Comparison of ENCODE assay signal across 8 cellular contexts in genomic region chr13:51818771-51819511, GRCh38. TPM values are rescaled to one million over a fixed set of nuclear protein-coding genes. Genes with fewer than 3 reads are reported as not detected.
DNase-seq lines count a peak whose midpoint lies in the region; ATAC-seq, FAIRE-seq and TF ChIP-seq lines count a peak whose summit lies in the region.
"Had no signal": no experiment of that assay in that cellular context is flagged by ENCODE, and none has a peak within 500 bp of the region (broad histone marks: within the 10 kb centered on the region; RNA-seq: fewer than 3 reads in every experiment).

No MANE protein-coding gene starts in this region.

- no peak for FAIRE-seq in kidney (lab: Jason Lieb, UNC)

- H3K4me3 Mint-ChIP-seq in WTC11 = no peak overlapping the region

- H3K4me3 ChIP-seq in kidney (ENCODE audit: low read length in 2 of 2) = no peak overlapping the region

- POLR2A ChIA-PET in WTC11 (lab: Charles Lee) = no interaction called here

- CTCF ChIA-PET in WTC11 (lab: Charles Lee) = interaction anchor here (1.0 to 1.2 kb wide), 3 partner anchors 12 to 309 kb away, joined by 3 to 4 read pairs (median 4); no protein-coding TSS in a partner anchor

- no peaks in the 10 kb centered on the region for H3K9me3 ChIP-seq in kidney (ENCODE audit: control insufficient read depth in 1 of 2, low read length in 2 of 2)

- H3K36me3 Mint-ChIP-seq in WTC11 = no peaks in the 10 kb centered on the region

- H3K4me1 ChIP-seq in kidney (ENCODE audit: control insufficient read depth in 1 of 2, insufficient read depth in 1 of 2, low read depth in 1 of 2, low read length in 2 of 2) = peaks cover 5% of the 10 kb centered on the region in 2 donors

- no peak for DNase-seq in WTC11 (ENCODE audit: low spot score)
- DNase-seq in fibroblast of peridontal ligament (ENCODE audit: extremely low read depth) = peak; percentile 49
- DNase-seq in stimulated activated CD8-positive, alpha-beta memory T cell treated with anti-CD3 and anti-CD28 coated beads, Interleukin-4, amount 100 ng/mL, for 48 hours = peak; percentile 65
- no peak for DNase-seq in NCI-H748 (lab: John Stamatoyannopoulos, UW; ENCODE audit: unreplicated experiment)
- no peak for DNase-seq in kidney
- no peak for DNase-seq in NCI-H2196 (lab: John Stamatoyannopoulos, UW; ENCODE audit: unreplicated experiment)

- intact Hi-C loops in kidney (cut with DNase I) = no loop called here

- H3K27me3 Mint-ChIP-seq in WTC11 (ENCODE audit: low read depth) = peaks cover 10% of the 10 kb centered on the region; the same call in 1 of the 2 replicates

- H3K27ac Mint-ChIP-seq in WTC11 = no peak overlapping the region

- peak; percentile 41 for ATAC-seq in GM21381 (IDR thresholded peaks at IDR 0.05; ENCODE audit: unreplicated experiment)
- ATAC-seq in WTC11 = peak; percentile 13

- TF ChIP-seq CTCF in WTC11 (IDR thresholded peaks at IDR 0.05) = no peak
- no peak for TF ChIP-seq CTCF in kidney (IDR thresholded peaks at IDR 0.05; ENCODE audit: borderline replicate concordance, extremely low read depth, insufficient read depth)

- H3K9ac ChIP-seq in kidney (ENCODE audit: low read length in 2 of 2) = no peak overlapping the region

- no peak overlapping the region for H3K27ac ChIP-seq in kidney (ENCODE audit: low read depth in 2 of 2, low read length in 2 of 2)
- H3K27ac ChIP-seq: epithelial cell of prostate had no signal

- H3K36me3 ChIP-seq in kidney (ENCODE audit: control insufficient read depth in 1 of 2, insufficient read depth in 2 of 2, low read length in 2 of 2) = no peaks in the 10 kb centered on the region

- no peaks in the 10 kb centered on the region for H3K9me3 Mint-ChIP-seq in WTC11

- H3K4me1 Mint-ChIP-seq in WTC11 = peaks cover 43% of the 10 kb centered on the region

TF ChIP-seq in WTC11, 78 proteins besides CTCF, POLR2A, EP300 and RAD21:
- TF ChIP-seq NFYB (CRISPR knock-in tag; conservative IDR thresholded peaks at IDR 0.05; ENCODE audit: low read depth) (no peak), NFE2L1 (CRISPR knock-in tag; IDR thresholded peaks at IDR 0.05) (0 out of 2 replicates have a peak, but pooled peaks have one; percentile 30)

RNA-seq across cellular contexts. Expression of gene DHRS12, which starts 15.0 kb away (rescaled TPM):
- total RNA-seq in WTC11 (2021) = 10.2 to 14.8 TPM (median 12.9 TPM) in 3 replicates
- 20.4 TPM for total RNA-seq in kidney
- polyA plus RNA-seq in kidney (ENCODE audit: insufficient read depth, low read depth, low replicate concordance) = 36.1 TPM

RNA-seq across cellular contexts. Expression of gene TMEM272, which starts 26.0 kb away (rescaled TPM):
- 0.09 to 0.21 TPM in 2 of 3 replicates, not detected in the other for total RNA-seq in WTC11 (2021)
- 0.19 TPM for total RNA-seq in kidney
- polyA plus RNA-seq in kidney (ENCODE audit: insufficient read depth, low read depth, low replicate concordance) = 0.28 TPM

RNA-seq across cellular contexts. Expression of gene CCDC70, which starts 42.8 kb away (rescaled TPM):
- total RNA-seq in WTC11 (2021) (not detected in 3 replicates), kidney (not detected)
- polyA plus RNA-seq in kidney (ENCODE audit: insufficient read depth, low read depth, low replicate concordance) = not detected

Comparison
In these comparisons a context has a peak if more than half of its experiments do, and no peak if none do; other contexts are left out.
1. DNase-seq: peak in fibroblast of peridontal ligament (single experiment) and stimulated activated CD8-positive, alpha-beta memory T cell treated with anti-CD3 and anti-CD28 coated beads, Interleukin-4, amount 100 ng/mL, for 48 hours (single experiment); none in WTC11 (single experiment), NCI-H748 (single experiment), kidney (single experiment) and NCI-H2196 (single experiment).